15 cellular contexts compared by ENCODE assay signal in genomic region chr18:45254683-45255082, GRCh38.
DNase-seq lines count a peak whose midpoint lies in the region; ATAC-seq and TF ChIP-seq lines count a peak whose summit lies in the region.
"Had no signal": no experiment of that assay in that cellular context is flagged by ENCODE, and none has a peak within 500 bp of the region (broad histone marks: within the 10 kb centered on the region; RNA-seq: fewer than 3 reads in every experiment).

No MANE protein-coding gene starts in this region.

- H3K36me3 ChIP-seq in breast epithelium (no peaks in the 10 kb centered on the region), right atrium auricular region (no peaks in the 10 kb centered on the region), psoas muscle (ENCODE audit: insufficient read depth in 1 of 2, low read depth in 1 of 2) (no peaks in the 10 kb centered on the region), PC-3 (ENCODE audit: low read depth, low read length) (no peaks in the 10 kb centered on the region)

- no peaks in the 10 kb centered on the region for H3K9me2 ChIP-seq in PC-3 (replicated peaks; ENCODE audit: low read length)

- peak; percentile 52 to 74 (median 59) for ATAC-seq in psoas muscle
- no peak for ATAC-seq in HG03045 (IDR thresholded peaks at IDR 0.05; ENCODE audit: unreplicated experiment)
- no peak for ATAC-seq in PC-3
- ATAC-seq: naive thymus-derived CD4-positive, alpha-beta T cell had no signal

- no peak overlapping the region for H3K4me2 ChIP-seq in PC-3 (ENCODE audit: low read length)
- H3K4me2 ChIP-seq: PC-9 had no signal

- no peaks in the 10 kb centered on the region for H3K79me2 ChIP-seq in PC-3 (ENCODE audit: low read length)

- TF ChIP-seq CTCF in breast epithelium (IDR thresholded peaks at IDR 0.05) (no peak), right atrium auricular region (IDR thresholded peaks at IDR 0.05) (no peak), psoas muscle (IDR thresholded peaks at IDR 0.05) (no peak), PC-3 (conservative IDR thresholded peaks at IDR 0.05; ENCODE audit: low read depth, low read length) (no peak)

- no peaks in the 10 kb centered on the region for H3K27me3 ChIP-seq in breast epithelium
- no peaks in the 10 kb centered on the region for H3K27me3 ChIP-seq in right atrium auricular region
- no peaks in the 10 kb centered on the region for H3K27me3 ChIP-seq in psoas muscle (ENCODE audit: insufficient read depth in 3 of 3, low read length in 2 of 3)
- H3K27me3 ChIP-seq in PC-3 (ENCODE audit: low read length): no peaks in the 10 kb centered on the region

- no peak overlapping the region for H3K4me3 ChIP-seq in breast epithelium
- H3K4me3 ChIP-seq in right atrium auricular region: no peak overlapping the region
- no peak overlapping the region for H3K4me3 ChIP-seq in psoas muscle
- no peak overlapping the region for H3K4me3 ChIP-seq in PC-3 (ENCODE audit: low read length)
- H3K4me3 ChIP-seq: PC-9 had no signal

- no peak overlapping the region for H3K9ac ChIP-seq in PC-3 (ENCODE audit: low read length)

- no peak for TF ChIP-seq POLR2A in breast epithelium (IDR thresholded peaks at IDR 0.05)

- BruUV-seq in PC-3 (replicated peaks; lab: Mats Ljungman, UMichigan): no TSS peak

- H3F3A ChIP-seq in PC-3 (ENCODE audit: low read length, unreplicated experiment): no peaks in the 10 kb centered on the region

- CTCF ChIA-PET in PC-3 (lab: Charles Lee): no interaction called here

- DNase-seq in AG20443 (ENCODE audit: low spot score): peak; percentile 77
- no peak for DNase-seq in breast epithelium (ENCODE audit: low spot score in 2 of 2)
- peak; percentile 75 for DNase-seq in right atrium auricular region (ENCODE audit: low spot score)
- peak; percentile 71 to 87 for DNase-seq in psoas muscle
- no peak for DNase-seq in stimulated activated naive CD4-positive, alpha-beta T cell treated with Interleukin-2 at 50 U/mL for 16 hours (lab: John Stamatoyannopoulos, UW)
- DNase-seq in T-helper 1 cell: no peak
- no peak for DNase-seq in PC-3
- DNase-seq: ACHN; activated CD4-positive, alpha-beta T cell treated with anti-CD3 and anti-CD28 coated beads, Interleukin-2, amount 50 U/mL, for 1 hour; DMS 273 treated with DMSO at 0.1 percent for 48 hours; MM.1S; naive thymus-derived CD4-positive, alpha-beta T cell; NCI-H2227 treated with DMSO at 0.1 percent for 48 hours; PC-9 had no signal

- H2AFZ ChIP-seq in PC-3 (ENCODE audit: low read length): no peak overlapping the region
- H2AFZ ChIP-seq: PC-9 had no signal

- H3K9me3 ChIP-seq in breast epithelium: no peaks in the 10 kb centered on the region
- no peaks in the 10 kb centered on the region for H3K9me3 ChIP-seq in right atrium auricular region
- no peaks in the 10 kb centered on the region for H3K9me3 ChIP-seq in psoas muscle
- H3K9me3 ChIP-seq in PC-3 (ENCODE audit: low read length): no peaks in the 10 kb centered on the region

- no peaks in the 10 kb centered on the region for H3K4me1 ChIP-seq in breast epithelium
- peaks cover 0 to 12% of the 10 kb centered on the region in 2 donors for H3K4me1 ChIP-seq in right atrium auricular region
- H3K4me1 ChIP-seq in psoas muscle: peaks cover 6% of the 10 kb centered on the region
- H3K4me1 ChIP-seq in PC-3 (ENCODE audit: insufficient read depth, low read length): no peaks in the 10 kb centered on the region

- peak overlapping the region; percentile 52 to 85 for H3K27ac ChIP-seq in breast epithelium
- peak overlapping the region; percentile 30 to 34 for H3K27ac ChIP-seq in right atrium auricular region
- H3K27ac ChIP-seq in psoas muscle: peak overlapping the region; percentile 44
- no peak overlapping the region for H3K27ac ChIP-seq in PC-3 (ENCODE audit: low read length)
- H3K27ac ChIP-seq: PC-9 had no signal

- H4K20me1 ChIP-seq in PC-3 (ENCODE audit: low read length): no peaks in the 10 kb centered on the region

- intact Hi-C loops in breast epithelium (cut with DNase I; ENCODE audit: low total_unique reads): no loop called here
- intact Hi-C loops in psoas muscle (cut with DNase I): no loop called here
- intact Hi-C loops in PC-3 (cut with micrococcal nuclease): no loop called here

- 66 to 73% (median 68%) methylated on average over 7 of the region's 7 CpGs for WGBS in psoas muscle, 3 donors

- POLR2A ChIA-PET in PC-3 (lab: Charles Lee; ENCODE audit: unreplicated experiment): no interaction called here

Comparison
In these comparisons a context has a peak if more than half of its experiments do, and no peak if none do; other contexts are left out.
1. DNase-seq: peak in AG20443 (single experiment), right atrium auricular region (single experiment) and psoas muscle (2 of 2); none in breast epithelium (0 of 2), stimulated activated naive CD4-positive, alpha-beta T cell treated with Interleukin-2 at 50 U/mL for 16 hours (single experiment), T-helper 1 cell (0 of 5) and PC-3 (single experiment).
2. ATAC-seq: peak in psoas muscle (4 of 4); none in HG03045 (single experiment) and PC-3 (single experiment).